Comparison of ENCODE assay signal across 23 cellular contexts in the genomic region with DNA sequence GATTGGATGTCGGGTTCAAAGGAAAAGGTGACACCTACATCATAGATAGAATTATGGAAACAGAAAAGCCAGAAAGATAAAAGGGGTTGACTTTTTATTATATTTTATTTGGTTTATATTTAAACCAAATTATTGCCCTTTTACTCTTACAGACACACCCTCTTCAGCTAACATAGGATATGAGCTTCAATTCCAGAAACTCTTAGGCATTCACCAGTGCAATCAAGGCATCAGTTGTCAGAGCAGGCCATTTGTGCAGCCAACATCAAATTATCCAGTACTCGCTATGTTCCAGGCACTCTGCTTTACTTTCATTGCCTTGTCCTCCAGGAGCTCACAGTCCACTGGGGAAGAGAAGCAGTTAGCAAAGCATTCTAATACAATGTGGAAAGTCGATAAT.
DNase-seq lines count a peak whose midpoint lies in the region; ATAC-seq, FAIRE-seq and TF ChIP-seq lines count a peak whose summit lies in the region.
"Had no signal": no experiment of that assay in that cellular context is flagged by ENCODE, and none has a peak within 500 bp of the region (broad histone marks: within the 10 kb centered on the region; RNA-seq: fewer than 3 reads in every experiment).

No MANE protein-coding gene starts in this region.

- intact Hi-C loops in colonic mucosa (cut with DNase I), result no loop called here
- intact Hi-C loops in left colon (cut with DNase I, micrococcal nuclease), result no loop called here

- DNase-seq in colonic mucosa (peak; percentile 43), left colon (peak in 1 of 2 donors; percentile 12), small intestine (peak; percentile 22), nucleus accumbens (lab: John Stamatoyannopoulos, UW) (no peak), activated gamma-delta T cell (lab: John Stamatoyannopoulos, UW) (no peak), mesenteric fat pad (ENCODE audit: low spot score) (no peak), LoVo (ENCODE audit: low spot score) (no peak)
- DNase-seq: 8988T; ACHN; BE2C; C1 segment of cervical spinal cord; CD4-positive, alpha-beta memory T cell; CD4-positive, CD25-positive, alpha-beta regulatory T cell; CD8-positive, alpha-beta memory T cell; COR-L47; DMS 273 treated with DMSO at 0.1 percent for 48 hours; DMS153; DMS79 treated with DMSO at 0.1 percent for 48 hours; GF-D8 had no signal

- WGBS in small intestine, 3 donors, result 24 to 72% (median 40%) methylated on average over 3 of the region's 3 CpGs

- no peak for FAIRE-seq in small intestine (lab: Jason Lieb, UNC)
- FAIRE-seq: G401.6, GM12891, GM19239 had no signal

- H3K9ac ChIP-seq in colonic mucosa (ENCODE audit: low read depth in 2 of 2, low read length in 2 of 2), result no peak overlapping the region
- H3K9ac ChIP-seq: BLaER1 had no signal

- H3K27me3 ChIP-seq in colonic mucosa (no peaks in the 10 kb centered on the region), small intestine (ENCODE audit: control insufficient read depth in 2 of 2, insufficient read depth in 2 of 2, low read length in 2 of 2) (no peaks in the 10 kb centered on the region)
- H3K27me3 ChIP-seq: BE2C, BLaER1 had no signal

- H3K4me1 ChIP-seq in colonic mucosa (no peaks in the 10 kb centered on the region), small intestine (ENCODE audit: control insufficient read depth in 2 of 2, insufficient read depth in 1 of 2, low read depth in 1 of 2, low read length in 1 of 2) (no peaks in the 10 kb centered on the region)
- H3K4me1 ChIP-seq: BE2C had no signal

- H3K4me3 ChIP-seq in colonic mucosa (no peak overlapping the region), small intestine (ENCODE audit: low read depth in 1 of 2, low read length in 2 of 2) (no peak overlapping the region)
- H3K4me3 ChIP-seq: BLaER1 had no signal

- no peaks in the 10 kb centered on the region for H3K9me3 ChIP-seq in colonic mucosa
- H3K9me3 ChIP-seq in small intestine (ENCODE audit: control insufficient read depth, low read depth), result no peaks in the 10 kb centered on the region
- H3K9me3 ChIP-seq: BE2C, BLaER1 had no signal

- ATAC-seq in left colon, result peak; percentile 85

- TF ChIP-seq CTCF in colonic mucosa (IDR thresholded peaks at IDR 0.05), result no peak

- H3K36me3 ChIP-seq in colonic mucosa, result no peaks in the 10 kb centered on the region
- no peaks in the 10 kb centered on the region for H3K36me3 ChIP-seq in small intestine (ENCODE audit: control insufficient read depth in 2 of 2, insufficient read depth in 2 of 2, low read length in 2 of 2)
- H3K36me3 ChIP-seq: BE2C, BLaER1 had no signal

- H3K27ac ChIP-seq in colonic mucosa (peak overlapping the region; percentile 52), small intestine (ENCODE audit: low read depth in 1 of 2, low read length in 1 of 2) (no peak overlapping the region)
- H3K27ac ChIP-seq: BLaER1 had no signal

Comparison
In these comparisons a context has a peak if more than half of its experiments do, and no peak if none do; other contexts are left out.
1. DNase-seq: peak in colonic mucosa (single experiment) and small intestine (single experiment); none in nucleus accumbens (0 of 56), activated gamma-delta T cell (single experiment), mesenteric fat pad (single experiment) and LoVo (single experiment).